Comparison of ENCODE assay signal across 12 cellular contexts in genomic region chr4:186845137-186845842, GRCh38.
DNase-seq lines count a peak whose midpoint lies in the region; ATAC-seq, FAIRE-seq and TF ChIP-seq lines count a peak whose summit lies in the region.
"Had no signal": no experiment of that assay in that cellular context is flagged by ENCODE, and none has a peak within 500 bp of the region (broad histone marks: within the 10 kb centered on the region; RNA-seq: fewer than 3 reads in every experiment).

No MANE protein-coding gene starts in this region.

- H2AFZ ChIP-seq in H1 (ENCODE audit: low read length): 0 out of 2 replicates have a peak overlapping the region, but pooled peaks have one; percentile 6

- no peak overlapping the region for H3K9ac ChIP-seq in H1 (replicated peaks in 1 of 4; ENCODE audit: extremely low read depth in 1 of 4, low read depth in 3 of 4, low read length in 3 of 4)

- no peak overlapping the region for H4K91ac ChIP-seq in H1 (replicated peaks; ENCODE audit: insufficient read length, low read length)

- 91% methylated on average over 8 of the region's 9 CpGs; no CpG with 5 or more reads in 1 of the 2 experiments for WGBS in H1 (ENCODE audit: extremely low coverage in 1 of 2, insufficient coverage in 1 of 2, insufficient read length in 1 of 2, insufficient replicate concordance in 2 of 2, low coverage in 1 of 2, low lambda C conversion rate in 2 of 2, missing lambda C conversion rate in 1 of 2), 2 experiments

- H3K36me3 ChIP-seq in H1 (ENCODE audit: control insufficient read depth in 2 of 4, insufficient read depth in 4 of 4, low read length in 3 of 4) (no peaks in the 10 kb centered on the region), muscle layer of duodenum (ENCODE audit: control insufficient read depth in 1 of 2, insufficient read depth in 2 of 2, low read length in 2 of 2) (no peaks in the 10 kb centered on the region)

- no peak overlapping the region for H3K18ac ChIP-seq in H1 (ENCODE audit: extremely low read depth, low read length)

- no peaks in the 10 kb centered on the region for H3K79me2 ChIP-seq in H1 (ENCODE audit: control insufficient read depth in 1 of 2, insufficient read depth in 2 of 2, low read length in 2 of 2)

- H3K4me1 ChIP-seq in H1 (replicated peaks in 1 of 4; ENCODE audit: control insufficient read depth in 3 of 4, insufficient read depth in 4 of 4, low read length in 3 of 4) (peaks cover 0 to 3% (median 1%) of the 10 kb centered on the region in 4 experiments; a peak in 3 of 7 replicates), muscle layer of duodenum (ENCODE audit: control insufficient read depth in 1 of 2, insufficient read depth in 2 of 2, low read length in 2 of 2) (peaks cover 9 to 10% of the 10 kb centered on the region in 2 donors)

- H3K27ac ChIP-seq in H1 (ENCODE audit: low read depth, low read length) (no peak overlapping the region), muscle layer of duodenum (ENCODE audit: low read length) (peak overlapping the region; percentile 89)
- H3K27ac ChIP-seq: HL-60 had no signal

- no peak overlapping the region for H2BK5ac ChIP-seq in H1 (ENCODE audit: low read depth, low read length)

- no peak overlapping the region for H3K56ac ChIP-seq in H1 (replicated peaks; ENCODE audit: insufficient read length, low read depth, low read length)

- no peak for FAIRE-seq in H1 (lab: Jason Lieb, UNC)

- H4K8ac ChIP-seq in H1 (ENCODE audit: extremely low read depth, insufficient read depth, low read length): no peak overlapping the region

- H2BK12ac ChIP-seq in H1 (ENCODE audit: low read depth, low read length): no peak overlapping the region

- DNase-seq in AG09309 (ENCODE audit: low read depth) (peak; percentile 83), NOMO-1 (lab: John Stamatoyannopoulos, UW; ENCODE audit: unreplicated experiment in 2 of 2) (peak; percentile 77 to 85), H1 (ENCODE audit: low read depth in 1 of 2, low spot score in 2 of 2) (no peak), germinal center (ENCODE audit: low spot score) (no peak), retina (no peak)
- DNase-seq: activated CD8-positive, alpha-beta memory T cell treated with anti-CD3 and anti-CD28 coated beads, Interleukin-2, amount 50 U/mL, for 48 hours; DMS79; nephron progenitor cell had no signal

- no peak for TF ChIP-seq RAD21 in H1 (IDR thresholded peaks at IDR 0.05 in 1 of 2, conservative IDR thresholded peaks at IDR 0.05 in 1 of 2; ENCODE audit: low read depth in 2 of 2, low read length in 2 of 2)

- no peak overlapping the region for H2AK5ac ChIP-seq in H1 (ENCODE audit: low read depth, low read length)

- H3K27me3 ChIP-seq in H1 (replicated peaks in 1 of 4; ENCODE audit: control insufficient read depth in 3 of 4, extremely low read depth in 1 of 4, insufficient read depth in 3 of 4, low read length in 3 of 4): no peaks in the 10 kb centered on the region
- no peaks in the 10 kb centered on the region for H3K27me3 ChIP-seq in muscle layer of duodenum (ENCODE audit: low read depth, low read length)

- H4K20me1 ChIP-seq in H1 (replicated peaks in 1 of 2; ENCODE audit: control insufficient read depth in 1 of 2, insufficient read depth in 2 of 2, low read length in 2 of 2): no peaks in the 10 kb centered on the region

- H3K4me3 ChIP-seq in AG09309 (ENCODE audit: control insufficient read depth, low read depth, low read length) (no peak overlapping the region), H1 (ENCODE audit: extremely low read depth in 1 of 4, insufficient read depth in 2 of 4, low read depth in 3 of 4, low read length in 4 of 4) (no peak overlapping the region), muscle layer of duodenum (ENCODE audit: low read depth in 1 of 2, low read length in 2 of 2) (no peak overlapping the region)

- no peak overlapping the region for H2BK120ac ChIP-seq in H1 (replicated peaks; ENCODE audit: low read depth, low read length)

- TF ChIP-seq POLR2A in H1 (IDR thresholded peaks at IDR 0.05; ENCODE audit: control extremely low read depth in 1 of 2, low read depth in 2 of 2, low read length in 2 of 2): no peak

- no peak overlapping the region for H2BK15ac ChIP-seq in H1 (ENCODE audit: low read length)

- H3K4ac ChIP-seq in H1 (replicated peaks; ENCODE audit: insufficient read length, low read depth, low read length): no peak overlapping the region

- ATAC-seq in GM19328 (IDR thresholded peaks at IDR 0.05; ENCODE audit: unreplicated experiment) (no peak), HG03280 (IDR thresholded peaks at IDR 0.05; ENCODE audit: unreplicated experiment) (no peak)

- H3K23ac ChIP-seq in H1 (ENCODE audit: insufficient read length): no peak overlapping the region

- no peak for TF ChIP-seq EP300 in H1 (IDR thresholded peaks at IDR 0.05; ENCODE audit: borderline replicate concordance in 1 of 2, low read depth in 2 of 2, low read length in 2 of 2)

- no peak overlapping the region for H4K5ac ChIP-seq in H1 (ENCODE audit: insufficient read length, low read depth, low read length)

- no peak overlapping the region for H3K4me2 ChIP-seq in H1 (ENCODE audit: insufficient read depth in 1 of 2, low read depth in 2 of 2, low read length in 2 of 2)

- no peaks in the 10 kb centered on the region for H3K23me2 ChIP-seq in H1 (ENCODE audit: low read depth, low read length)

- CTCF ChIA-PET in H1 (lab: Charles Lee; ENCODE audit: partially characterized antibody): interaction anchor here (0.5 to 0.6 kb wide), 2 partner anchors 37 to 292 kb away, joined by 3 read pairs; no protein-coding TSS in a partner anchor

- H2BK20ac ChIP-seq in H1 (ENCODE audit: low read length): no peak overlapping the region

- H3K79me1 ChIP-seq in H1 (ENCODE audit: low read depth, low read length): no peaks in the 10 kb centered on the region

- H3K9me3 ChIP-seq in H1 (ENCODE audit: insufficient read depth in 2 of 2, low read depth in 1 of 2, low read length in 1 of 2) (no peaks in the 10 kb centered on the region; a peak in 1 of 4 replicates), muscle layer of duodenum (ENCODE audit: control insufficient read depth in 1 of 2, low read length in 2 of 2) (peaks cover 0 to 4% of the 10 kb centered on the region in 2 donors)

- POLR2A ChIA-PET in H1 (lab: Charles Lee; ENCODE audit: partially characterized antibody): interaction anchor here (0.9 kb wide), 1 partner anchor 8 kb away, joined by 3 read pairs; no protein-coding TSS in a partner anchor

- H3K14ac ChIP-seq in H1 (ENCODE audit: insufficient read length): no peak overlapping the region

- TF ChIP-seq CTCF in AG09309 (IDR thresholded peaks at IDR 0.05; ENCODE audit: control insufficient read depth, insufficient read depth, low read depth, low read length, missing control alignments) (no peak), H1 (IDR thresholded peaks at IDR 0.05; ENCODE audit: control extremely low read depth in 1 of 3, insufficient read depth in 1 of 3, low read depth in 1 of 3, low read length in 3 of 3) (no peak)

TF ChIP-seq in H1, 55 proteins besides CTCF, POLR2A, EP300 and RAD21:
- TF ChIP-seq GTF2F1 (IDR thresholded peaks at IDR 0.05; ENCODE audit: borderline replicate concordance, low read depth, low read length) (no peak), CTBP2 (IDR thresholded peaks at IDR 0.05; ENCODE audit: borderline replicate concordance, insufficient read depth, insufficient read length, low read length) (no peak), TBP (IDR thresholded peaks at IDR 0.05; ENCODE audit: low read depth, low read length) (no peak), MAX (IDR thresholded peaks at IDR 0.05) (no peak), SIX5 (IDR thresholded peaks at IDR 0.05; ENCODE audit: low read depth, low read length) (no peak), YY1 (IDR thresholded peaks at IDR 0.05; ENCODE audit: low read depth, low read length) (no peak), BACH1 (IDR thresholded peaks at IDR 0.05; ENCODE audit: low read length) (no peak), EZH2 (IDR thresholded peaks at IDR 0.05; ENCODE audit: low read depth, low read length, severe bottlenecking) (no peak), NRF1 (IDR thresholded peaks at IDR 0.05; ENCODE audit: low read depth, low read length) (no peak), FOSL1 (IDR thresholded peaks at IDR 0.05; ENCODE audit: insufficient read depth, low read depth, low read length) (no peak), NANOG (IDR thresholded peaks at IDR 0.05; ENCODE audit: insufficient read depth, low read depth, low read length, poor library complexity, severe bottlenecking) (no peak), RBBP5 (IDR thresholded peaks at IDR 0.05; ENCODE audit: borderline replicate concordance, low read depth, low read length) (no peak), BRCA1 (IDR thresholded peaks at IDR 0.05; ENCODE audit: low read depth, low read length) (no peak), JUN (IDR thresholded peaks at IDR 0.05; ENCODE audit: low read depth, low read length) (no peak), SIN3A (conservative IDR thresholded peaks at IDR 0.05 in 1 of 2, IDR thresholded peaks at IDR 0.05 in 1 of 2; ENCODE audit: low read depth in 1 of 2, low read length in 2 of 2) (no peak), CREB1 (IDR thresholded peaks at IDR 0.05) (no peak), PHF8 (conservative IDR thresholded peaks at IDR 0.05; ENCODE audit: low read depth, low read length) (no peak), EGR1 (IDR thresholded peaks at IDR 0.05; ENCODE audit: borderline replicate concordance, low read depth, low read length) (no peak), CBX8 (IDR thresholded peaks at IDR 0.05; ENCODE audit: borderline replicate concordance, low read depth, low read length) (no peak), RNF2 (IDR thresholded peaks at IDR 0.05; ENCODE audit: borderline replicate concordance, low read depth, low read length, missing control alignments, poor library complexity, severe bottlenecking) (no peak)
TF ChIP-seq in H1: peak in this region for 0.

Comparison
In these comparisons a context has a peak if more than half of its experiments do, and no peak if none do; other contexts are left out.
1. DNase-seq: peak in AG09309 (single experiment) and NOMO-1 (2 of 2); none in H1 (0 of 2), germinal center (single experiment) and retina (single experiment).